11 cellular contexts compared by ENCODE assay signal in the genomic region with DNA sequence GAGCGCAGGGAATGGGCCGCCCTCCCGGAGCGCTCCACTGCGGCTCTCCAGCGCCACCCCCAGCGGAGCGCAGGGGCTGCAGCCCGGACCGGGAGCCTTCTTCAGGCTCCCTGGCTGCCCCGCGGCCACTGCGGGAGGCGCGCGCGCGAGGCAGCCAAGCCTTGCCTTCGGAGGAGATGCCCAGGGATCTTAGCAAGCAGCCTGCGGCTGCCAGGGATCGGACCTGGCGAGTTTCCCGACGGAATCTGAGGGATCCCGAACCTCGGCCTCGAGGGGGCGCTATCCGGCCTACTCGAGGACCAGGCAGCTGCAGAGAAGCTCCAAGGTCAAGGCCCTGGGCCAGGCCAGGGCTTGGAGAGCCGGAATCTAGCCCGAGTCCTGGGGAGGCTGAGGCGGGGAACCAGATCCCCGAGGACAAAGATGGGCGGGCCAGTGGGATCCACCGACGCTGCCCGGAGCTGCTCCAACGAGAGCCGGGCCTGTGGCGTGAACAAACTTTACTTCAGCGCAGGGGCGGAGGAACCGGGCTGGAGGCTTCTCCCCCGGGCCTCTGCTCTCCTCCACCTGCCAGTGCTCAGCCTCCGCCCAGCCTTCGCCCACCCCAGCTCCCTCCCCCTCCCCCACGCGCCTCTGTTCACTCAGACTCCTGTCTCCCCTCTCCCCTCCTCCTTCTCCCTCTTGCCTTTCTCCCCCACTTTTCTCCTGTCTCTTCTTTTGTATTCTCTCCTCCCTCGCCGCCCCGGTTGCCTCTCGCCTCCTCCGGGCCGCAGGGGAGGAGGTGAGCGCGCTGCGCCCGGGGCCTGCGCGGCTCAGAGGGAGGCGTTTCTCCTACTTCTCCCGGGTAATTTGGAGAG. TPM values are rescaled to one million over a fixed set of nuclear protein-coding genes. Genes with fewer than 3 reads are reported as not detected.
DNase-seq lines count a peak whose midpoint lies in the region; ATAC-seq and TF ChIP-seq lines count a peak whose summit lies in the region.
"Had no signal": no experiment of that assay in that cellular context is flagged by ENCODE, and none has a peak within 500 bp of the region (broad histone marks: within the 10 kb centered on the region; RNA-seq: fewer than 3 reads in every experiment).

A gene (plus strand): TSS at position 567 of the 854 bp plus-strand sequence. CDS start 889 bp downstream, outside the sequence.

- H3K9me3 ChIP-seq in A673 (ENCODE audit: low read depth, low read length, poor library complexity, severe bottlenecking), result no peaks in the 10 kb centered on the region
- H3K9me3 ChIP-seq in HEK293 (ENCODE audit: control insufficient read depth, insufficient read depth, low read depth, low read length), result no peaks in the 10 kb centered on the region

- H3K4me3 ChIP-seq in A673 (ENCODE audit: low read depth, low read length, poor library complexity, severe bottlenecking) (peak within 1 kb of the TSS; percentile 23), HEK293 (ENCODE audit: low read depth, low read length) (peak within 1 kb of the TSS; percentile 34)

- H3K36me3 Mint-ChIP-seq in MCF 10A (ENCODE audit: insufficient read depth, unreplicated experiment), result no peaks in the 10 kb centered on the region

- no peaks in the 10 kb centered on the region for H3K4me1 ChIP-seq in A673 (ENCODE audit: insufficient read depth, low read length, poor library complexity, severe bottlenecking)
- H3K4me1 ChIP-seq in HEK293 (ENCODE audit: control insufficient read depth, insufficient read depth, low read length), result no peaks in the 10 kb centered on the region

- H3K27ac ChIP-seq in A673 (ENCODE audit: low read depth, low read length, poor library complexity, severe bottlenecking), result no peak within 1 kb of the TSS
- H3K27ac ChIP-seq in HEK293 (ENCODE audit: extremely low read depth, low read depth, low read length), result peak within 1 kb of the TSS; percentile 46; the same call in 1 of the 2 replicates
- H3K27ac ChIP-seq: epithelial cell of prostate, HL-60 had no signal

- CTCF ChIA-PET in A673 (lab: Charles Lee) (interaction anchor here (0.7 kb wide), 1 partner anchor 12 kb away, joined by 4 read pairs; no protein-coding TSS in a partner anchor), HEK293 (lab: Yijun Ruan, JAX) (interaction anchor here (0.6 to 1.7 kb wide), 15 partner anchors 9 to 543 kb away, joined by 3 to 13 read pairs (median 4); no protein-coding TSS in a partner anchor), MCF 10A (lab: Yijun Ruan, JAX) (interaction anchor here (0.7 to 1.1 kb wide), 5 partner anchors 9 to 137 kb away, joined by 3 to 5 read pairs (median 4); no protein-coding TSS in a partner anchor)

- ATAC-seq in HG02763 (IDR thresholded peaks at IDR 0.05; ENCODE audit: unreplicated experiment) (no peak), GM18520 (IDR thresholded peaks at IDR 0.05; ENCODE audit: unreplicated experiment) (no peak)

- peak within 1 kb of the TSS; percentile 29 for H3K4me3 Mint-ChIP-seq in MCF 10A (ENCODE audit: unreplicated experiment)

- intact Hi-C loops in A673 (cut with micrococcal nuclease; ENCODE audit: unreplicated experiment) (no loop called here), MCF 10A (cut with micrococcal nuclease) (no loop called here)

- peaks cover 12% of the 10 kb centered on the region for H3K4me1 Mint-ChIP-seq in MCF 10A (ENCODE audit: insufficient read depth, unreplicated experiment)

- H3K9me3 Mint-ChIP-seq in MCF 10A (ENCODE audit: unreplicated experiment), result no peaks in the 10 kb centered on the region

- BruUV-seq in A673 (replicated peaks; lab: Mats Ljungman, UMichigan), result no TSS peak
- no TSS peak for BruUV-seq in MCF 10A (replicated peaks; lab: Mats Ljungman, UMichigan)

- peaks cover 76% of the 10 kb centered on the region for H3K27me3 ChIP-seq in A673 (replicated peaks; ENCODE audit: insufficient read depth, low read depth, low read length, poor library complexity)

- DNase-seq in A673 (ENCODE audit: low spot score) (peak; percentile 47), MCF 10A (ENCODE audit: unreplicated experiment) (peak; percentile 19), left kidney (ENCODE audit: low read depth, low spot score) (peak; percentile 87), A172 (ENCODE audit: low spot score) (no peak), mesenteric fat pad (ENCODE audit: low spot score) (no peak)
- DNase-seq: activated CD4-positive, alpha-beta T cell treated with anti-CD3 and anti-CD28 coated beads, Interleukin-2, amount 50 U/mL, for 48 hours had no signal

- POLR2A ChIA-PET in A673 (lab: Charles Lee; ENCODE audit: low non-redundant PET), result interaction anchor here (0.6 kb wide), 2 partner anchors 41 to 1256 kb away, joined by 3 to 4 read pairs; no protein-coding TSS in a partner anchor
- POLR2A ChIA-PET in HEK293 (lab: Yijun Ruan, JAX), result interaction anchor here (0.6 to 1.0 kb wide), 3 partner anchors 9 to 431 kb away, joined by 3 read pairs; no protein-coding TSS in a partner anchor
- POLR2A ChIA-PET in MCF 10A (lab: Yijun Ruan, JAX), result no interaction called here

- TF ChIP-seq CTCF in A673 (conservative IDR thresholded peaks at IDR 0.05; ENCODE audit: low read depth, low read length) (peak; percentile 71), HEK293 (tag by site-specific recombination; IDR thresholded peaks at IDR 0.05) (peak; percentile 76), MCF 10A (IDR thresholded peaks at IDR 0.05; ENCODE audit: unreplicated experiment) (peak; percentile 55)

- peaks cover 51% of the 10 kb centered on the region for H3K27me3 Mint-ChIP-seq in MCF 10A (ENCODE audit: insufficient read depth, unreplicated experiment)

- H3K27ac Mint-ChIP-seq in MCF 10A (ENCODE audit: low read depth, unreplicated experiment), result no peak within 1 kb of the TSS

- H3K36me3 ChIP-seq in A673 (ENCODE audit: insufficient read depth, low read length, poor library complexity, severe bottlenecking) (no peaks in the 10 kb centered on the region), HEK293 (ENCODE audit: control insufficient read depth in 2 of 2, insufficient read depth in 1 of 2, low read length in 2 of 2) (no peaks in the 10 kb centered on the region)

TF ChIP-seq in HEK293, 187 proteins besides CTCF, POLR2A, EP300 and RAD21 (continues in another document):
- no peak for TF ChIP-seq ZNF391 (tag by site-specific recombination; IDR thresholded peaks at IDR 0.05; ENCODE audit: borderline replicate concordance, low read depth)
- TF ChIP-seq, protein P1, sequence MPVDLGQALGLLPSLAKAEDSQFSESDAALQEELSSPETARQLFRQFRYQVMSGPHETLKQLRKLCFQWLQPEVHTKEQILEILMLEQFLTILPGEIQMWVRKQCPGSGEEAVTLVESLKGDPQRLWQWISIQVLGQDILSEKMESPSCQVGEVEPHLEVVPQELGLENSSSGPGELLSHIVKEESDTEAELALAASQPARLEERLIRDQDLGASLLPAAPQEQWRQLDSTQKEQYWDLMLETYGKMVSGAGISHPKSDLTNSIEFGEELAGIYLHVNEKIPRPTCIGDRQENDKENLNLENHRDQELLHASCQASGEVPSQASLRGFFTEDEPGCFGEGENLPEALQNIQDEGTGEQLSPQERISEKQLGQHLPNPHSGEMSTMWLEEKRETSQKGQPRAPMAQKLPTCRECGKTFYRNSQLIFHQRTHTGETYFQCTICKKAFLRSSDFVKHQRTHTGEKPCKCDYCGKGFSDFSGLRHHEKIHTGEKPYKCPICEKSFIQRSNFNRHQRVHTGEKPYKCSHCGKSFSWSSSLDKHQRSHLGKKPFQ (tag by site-specific recombination; IDR thresholded peaks at IDR 0.05), result no peak
- TF ChIP-seq, protein P2, sequence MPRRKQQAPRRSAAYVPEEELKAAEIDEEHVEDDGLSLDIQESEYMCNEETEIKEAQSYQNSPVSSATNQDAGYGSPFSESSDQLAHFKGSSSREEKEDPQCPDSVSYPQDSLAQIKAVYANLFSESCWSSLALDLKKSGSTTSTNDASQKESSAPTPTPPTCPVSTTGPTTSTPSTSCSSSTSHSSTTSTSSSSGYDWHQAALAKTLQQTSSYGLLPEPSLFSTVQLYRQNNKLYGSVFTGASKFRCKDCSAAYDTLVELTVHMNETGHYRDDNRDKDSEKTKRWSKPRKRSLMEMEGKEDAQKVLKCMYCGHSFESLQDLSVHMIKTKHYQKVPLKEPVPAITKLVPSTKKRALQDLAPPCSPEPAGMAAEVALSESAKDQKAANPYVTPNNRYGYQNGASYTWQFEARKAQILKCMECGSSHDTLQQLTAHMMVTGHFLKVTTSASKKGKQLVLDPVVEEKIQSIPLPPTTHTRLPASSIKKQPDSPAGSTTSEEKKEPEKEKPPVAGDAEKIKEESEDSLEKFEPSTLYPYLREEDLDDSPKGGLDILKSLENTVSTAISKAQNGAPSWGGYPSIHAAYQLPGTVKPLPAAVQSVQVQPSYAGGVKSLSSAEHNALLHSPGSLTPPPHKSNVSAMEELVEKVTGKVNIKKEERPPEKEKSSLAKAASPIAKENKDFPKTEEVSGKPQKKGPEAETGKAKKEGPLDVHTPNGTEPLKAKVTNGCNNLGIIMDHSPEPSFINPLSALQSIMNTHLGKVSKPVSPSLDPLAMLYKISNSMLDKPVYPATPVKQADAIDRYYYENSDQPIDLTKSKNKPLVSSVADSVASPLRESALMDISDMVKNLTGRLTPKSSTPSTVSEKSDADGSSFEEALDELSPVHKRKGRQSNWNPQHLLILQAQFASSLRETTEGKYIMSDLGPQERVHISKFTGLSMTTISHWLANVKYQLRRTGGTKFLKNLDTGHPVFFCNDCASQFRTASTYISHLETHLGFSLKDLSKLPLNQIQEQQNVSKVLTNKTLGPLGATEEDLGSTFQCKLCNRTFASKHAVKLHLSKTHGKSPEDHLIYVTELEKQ (tag by site-specific recombination; IDR thresholded peaks at IDR 0.05; ENCODE audit: borderline replicate concordance), result no peak
- TF ChIP-seq, protein P3, sequence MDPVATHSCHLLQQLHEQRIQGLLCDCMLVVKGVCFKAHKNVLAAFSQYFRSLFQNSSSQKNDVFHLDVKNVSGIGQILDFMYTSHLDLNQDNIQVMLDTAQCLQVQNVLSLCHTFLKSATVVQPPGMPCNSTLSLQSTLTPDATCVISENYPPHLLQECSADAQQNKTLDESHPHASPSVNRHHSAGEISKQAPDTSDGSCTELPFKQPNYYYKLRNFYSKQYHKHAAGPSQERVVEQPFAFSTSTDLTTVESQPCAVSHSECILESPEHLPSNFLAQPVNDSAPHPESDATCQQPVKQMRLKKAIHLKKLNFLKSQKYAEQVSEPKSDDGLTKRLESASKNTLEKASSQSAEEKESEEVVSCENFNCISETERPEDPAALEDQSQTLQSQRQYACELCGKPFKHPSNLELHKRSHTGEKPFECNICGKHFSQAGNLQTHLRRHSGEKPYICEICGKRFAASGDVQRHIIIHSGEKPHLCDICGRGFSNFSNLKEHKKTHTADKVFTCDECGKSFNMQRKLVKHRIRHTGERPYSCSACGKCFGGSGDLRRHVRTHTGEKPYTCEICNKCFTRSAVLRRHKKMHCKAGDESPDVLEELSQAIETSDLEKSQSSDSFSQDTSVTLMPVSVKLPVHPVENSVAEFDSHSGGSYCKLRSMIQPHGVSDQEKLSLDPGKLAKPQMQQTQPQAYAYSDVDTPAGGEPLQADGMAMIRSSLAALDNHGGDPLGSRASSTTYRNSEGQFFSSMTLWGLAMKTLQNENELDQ (tag by site-specific recombination; IDR thresholded peaks at IDR 0.05; ENCODE audit: low read depth), result no peak
- no peak for TF ChIP-seq ZSCAN23 (tag by site-specific recombination; IDR thresholded peaks at IDR 0.05)

RNA-seq across cellular contexts. Expression of the gene that starts here (rescaled TPM):
- total RNA-seq in A673 (2021) (0.09 TPM in 1 of 2 replicates, not detected in the other), MCF 10A (2022) (not detected in 2 replicates), mesenteric fat pad (2.3 TPM)
- 0.02 and 0.26 TPM in 2 replicates for total RNA-seq in A172 (2014; rRNA removed; shearing (Covaris generic))

Comparison
In these comparisons a context has a peak if more than half of its experiments do, and no peak if none do; other contexts are left out.
1. Peak in DNase-seq and H3K4me3 ChIP-seq in A673; RNA of the gene not detected or under 1 TPM.
2. Peak in DNase-seq in MCF 10A; RNA of the gene not detected or under 1 TPM.